18 cellular contexts compared by ENCODE assay signal in genomic region chr21:40634141-40634540, GRCh38.
"Had no signal": no experiment of that assay in that cellular context is flagged by ENCODE, and none has a peak within 500 bp of the region (broad histone marks: within the 10 kb centered on the region; RNA-seq: fewer than 3 reads in every experiment).

No MANE protein-coding gene starts in this region.

- DNase-seq: naive thymus-derived CD8-positive, alpha-beta T cell; nephron progenitor cell; pancreas; psoas muscle; right cardiac atrium; right lobe of liver; sigmoid colon; small intestine; stimulated activated CD4-positive, alpha-beta T cell treated with anti-CD3 and anti-CD28 coated beads, Interleukin-1b, Interleukin-23, amount 100 ng/mL, for 48 hours; stimulated activated CD4-positive, alpha-beta T cell treated with anti-CD3 and anti-CD28 coated beads, Interleukin-4, amount 100 ng/mL, for 1 hour; stimulated activated CD4-positive, alpha-beta T cell treated with anti-CD3 and anti-CD28 coated beads, Interleukin-4, amount 100 ng/mL, for 4 hours; stimulated activated CD8-positive, alpha-beta memory T cell treated with anti-CD3 and anti-CD28 coated beads, Interleukin-4, amount 100 ng/mL, for 48 hours; stimulated activated naive CD4-positive, alpha-beta T cell; stimulated activated naive CD8-positive, alpha-beta T cell treated with anti-CD3 and anti-CD28 coated beads, Interleukin-15, amount 100 ng/mL, for 72 hours; stimulated activated naive CD8-positive, alpha-beta T cell treated with anti-CD3 and anti-CD28 coated beads, Interleukin-15, Interleukin-2, amounts not matched to agents 100 U/mL and 50 U/mL, for 24 hours; thyroid gland; trophoblast cell; upper lobe of left lung had no signal
